8 cellular contexts compared by ENCODE assay signal in the genomic region with DNA sequence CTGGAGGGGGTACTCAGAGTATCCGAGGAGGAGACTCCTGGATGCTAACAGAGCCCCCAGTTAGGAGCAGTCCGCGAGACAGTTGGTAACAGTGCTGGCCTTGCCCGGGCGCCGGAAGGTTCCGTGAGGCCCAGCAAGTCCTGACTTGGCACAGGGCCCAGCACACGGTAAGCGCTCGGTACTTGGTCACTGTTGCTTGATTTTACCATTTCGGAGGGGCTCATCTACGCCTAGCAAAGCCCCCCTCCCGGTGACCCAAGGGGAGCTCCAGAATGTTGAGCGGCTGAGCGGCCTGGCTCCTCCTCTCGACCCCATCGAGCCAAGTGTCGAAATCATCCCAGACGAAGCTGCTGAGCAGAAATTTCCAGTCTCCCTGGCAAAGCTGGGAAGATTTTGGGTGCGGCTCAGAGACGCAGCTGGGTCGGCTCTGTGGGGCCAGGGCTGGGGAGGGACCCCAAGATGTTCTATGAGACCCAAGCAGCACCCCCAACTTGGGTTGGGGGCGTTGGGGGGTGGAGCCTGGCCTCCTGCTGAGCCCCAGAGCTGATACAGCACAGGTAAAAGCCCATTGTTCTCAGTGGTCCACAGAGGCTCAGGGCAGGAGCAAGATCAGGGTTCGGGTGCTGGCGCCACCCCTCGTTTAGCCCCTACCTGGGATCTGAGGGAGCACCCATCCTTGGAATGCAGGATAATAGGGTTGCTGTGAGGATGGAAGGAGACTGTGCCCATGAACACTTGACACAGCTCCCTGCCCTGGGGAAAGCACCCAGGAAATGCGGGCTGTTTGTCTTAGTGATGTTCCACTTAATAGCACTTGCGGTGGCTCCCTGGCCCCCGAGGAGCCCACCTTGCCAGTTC.
DNase-seq lines count a peak whose midpoint lies in the region; ATAC-seq and TF ChIP-seq lines count a peak whose summit lies in the region.

No MANE protein-coding gene starts in this region.

- DNase-seq in BE2C, result peak; percentile 55
- no peak for DNase-seq in WTC11 (ENCODE audit: low spot score)
- DNase-seq in epithelial cell of proximal tubule (ENCODE audit: low read depth), result peak; percentile 68
- peak; percentile 8 for DNase-seq in middle frontal gyrus (ENCODE audit: extremely low spot score, low spot score)
- peak; percentile 83 for DNase-seq in transverse colon
- no peak for DNase-seq in SKM-1 treated with dmso at 0.1 percent for 144 hours (lab: John Stamatoyannopoulos, UW; ENCODE audit: unreplicated experiment)
- no peak for DNase-seq in stimulated activated CD4-positive, alpha-beta T cell treated with anti-CD3 and anti-CD28 coated beads, Interleukin-4, amount 100 ng/mL, for 4 hours

- peak overlapping the region; percentile 56 for H3K4me3 ChIP-seq in BE2C (ENCODE audit: low read depth, low read length)
- peak overlapping the region; percentile 54 for H3K4me3 ChIP-seq in HUES64 (ENCODE audit: low read length)
- H3K4me3 ChIP-seq in epithelial cell of proximal tubule (ENCODE audit: low read depth, low read length), result peak overlapping the region; percentile 40
- peak overlapping the region; percentile 17 to 59 (median 52) for H3K4me3 ChIP-seq in transverse colon

- peak; percentile 53 for TF ChIP-seq POLR2A in transverse colon (IDR thresholded peaks at IDR 0.05)

- no peaks in the 10 kb centered on the region for H3K36me3 ChIP-seq in BE2C
- no peaks in the 10 kb centered on the region for H3K36me3 ChIP-seq in HUES64 (ENCODE audit: insufficient read depth, low read length)
- H3K36me3 ChIP-seq in transverse colon, result no peaks in the 10 kb centered on the region

- H3K4me3 Mint-ChIP-seq in WTC11, result peak overlapping the region; percentile 67

- TF ChIP-seq CTCF in BE2C (IDR thresholded peaks at IDR 0.05; ENCODE audit: low read depth, low read length), result no peak
- TF ChIP-seq CTCF in WTC11 (IDR thresholded peaks at IDR 0.05), result no peak
- no peak for TF ChIP-seq CTCF in epithelial cell of proximal tubule (conservative IDR thresholded peaks at IDR 0.05; ENCODE audit: low read depth, low read length)
- no peak for TF ChIP-seq CTCF in transverse colon (IDR thresholded peaks at IDR 0.05)

- H3K27me3 ChIP-seq in BE2C (no peaks in the 10 kb centered on the region), HUES64 (ENCODE audit: insufficient read depth, low read length) (peaks cover 46% of the 10 kb centered on the region), transverse colon (no peaks in the 10 kb centered on the region)

- peak overlapping the region; percentile 59; the same call in 1 of the 2 replicates for H3K9ac ChIP-seq in HUES64 (ENCODE audit: low read depth, low read length)

- 33% methylated on average over 29 of the region's 29 CpGs for WGBS in HUES64
- WGBS in transverse colon (ENCODE audit: low coverage in 1 of 2), 2 donors, result 24% methylated on average over 17 of the region's 29 CpGs; no CpG with 5 or more reads in 1 of the 2 donors

- H3K4me1 Mint-ChIP-seq in WTC11, result peaks cover 41% of the 10 kb centered on the region

- H3K27me3 Mint-ChIP-seq in WTC11 (ENCODE audit: low read depth), result peaks cover 86% of the 10 kb centered on the region

- no peaks in the 10 kb centered on the region for H3K36me3 Mint-ChIP-seq in WTC11

- H3K4me1 ChIP-seq in BE2C, result peaks cover 58% of the 10 kb centered on the region
- H3K4me1 ChIP-seq in HUES64 (ENCODE audit: insufficient read depth, low read length), result peaks cover 17% of the 10 kb centered on the region
- peaks cover 51 to 75% (median 55%) of the 10 kb centered on the region in 4 donors for H3K4me1 ChIP-seq in transverse colon

- TF ChIP-seq EP300 in transverse colon (IDR thresholded peaks at IDR 0.05; ENCODE audit: low read depth), result no peak

- ATAC-seq in WTC11, result peak; percentile 14

- POLR2A ChIA-PET in WTC11 (lab: Charles Lee), result interaction anchor here (1.2 to 1.9 kb wide), 4 partner anchors 13 to 114 kb away, joined by 3 to 11 read pairs (median 4); no protein-coding TSS in a partner anchor

- in situ Hi-C loops in transverse colon (cut with MboI; ENCODE audit: low pct_ligation_motif_present in 1 of 4, low pct_unique_long_range_greater_than_20kb in 1 of 4, low sequenced_read_pairs in 3 of 4), result no loop called here

- intact Hi-C loops in transverse colon (cut with DNase I; ENCODE audit: low total_unique reads), result loop anchor here (10.0 kb wide), 1 partner anchor 309 kb away; a partner anchor contains a TSS

- no peaks in the 10 kb centered on the region for H3K9me3 Mint-ChIP-seq in WTC11

- CTCF ChIA-PET in WTC11 (lab: Charles Lee), result interaction anchor here (0.7 to 3.5 kb wide), 9 partner anchors 12 to 341 kb away, joined by 3 to 18 read pairs (median 8); no protein-coding TSS in a partner anchor

- H3K9me3 ChIP-seq in BE2C, result no peaks in the 10 kb centered on the region
- H3K9me3 ChIP-seq in HUES64 (ENCODE audit: insufficient read depth, low read depth, low read length), result no peaks in the 10 kb centered on the region
- no peaks in the 10 kb centered on the region for H3K9me3 ChIP-seq in transverse colon

- H3K27ac Mint-ChIP-seq in WTC11, result no peak overlapping the region

- H3K27ac ChIP-seq in HUES64 (ENCODE audit: low read depth, low read length) (peak overlapping the region; percentile 63), transverse colon (peak overlapping the region; percentile 97 to 100 (median 99))

TF ChIP-seq in WTC11, 78 proteins besides CTCF, POLR2A, EP300 and RAD21 (continues in another document):
- TF ChIP-seq ESRRA (CRISPR knock-in tag; IDR thresholded peaks at IDR 0.05; ENCODE audit: borderline replicate concordance), result no peak
- TF ChIP-seq, protein P1, sequence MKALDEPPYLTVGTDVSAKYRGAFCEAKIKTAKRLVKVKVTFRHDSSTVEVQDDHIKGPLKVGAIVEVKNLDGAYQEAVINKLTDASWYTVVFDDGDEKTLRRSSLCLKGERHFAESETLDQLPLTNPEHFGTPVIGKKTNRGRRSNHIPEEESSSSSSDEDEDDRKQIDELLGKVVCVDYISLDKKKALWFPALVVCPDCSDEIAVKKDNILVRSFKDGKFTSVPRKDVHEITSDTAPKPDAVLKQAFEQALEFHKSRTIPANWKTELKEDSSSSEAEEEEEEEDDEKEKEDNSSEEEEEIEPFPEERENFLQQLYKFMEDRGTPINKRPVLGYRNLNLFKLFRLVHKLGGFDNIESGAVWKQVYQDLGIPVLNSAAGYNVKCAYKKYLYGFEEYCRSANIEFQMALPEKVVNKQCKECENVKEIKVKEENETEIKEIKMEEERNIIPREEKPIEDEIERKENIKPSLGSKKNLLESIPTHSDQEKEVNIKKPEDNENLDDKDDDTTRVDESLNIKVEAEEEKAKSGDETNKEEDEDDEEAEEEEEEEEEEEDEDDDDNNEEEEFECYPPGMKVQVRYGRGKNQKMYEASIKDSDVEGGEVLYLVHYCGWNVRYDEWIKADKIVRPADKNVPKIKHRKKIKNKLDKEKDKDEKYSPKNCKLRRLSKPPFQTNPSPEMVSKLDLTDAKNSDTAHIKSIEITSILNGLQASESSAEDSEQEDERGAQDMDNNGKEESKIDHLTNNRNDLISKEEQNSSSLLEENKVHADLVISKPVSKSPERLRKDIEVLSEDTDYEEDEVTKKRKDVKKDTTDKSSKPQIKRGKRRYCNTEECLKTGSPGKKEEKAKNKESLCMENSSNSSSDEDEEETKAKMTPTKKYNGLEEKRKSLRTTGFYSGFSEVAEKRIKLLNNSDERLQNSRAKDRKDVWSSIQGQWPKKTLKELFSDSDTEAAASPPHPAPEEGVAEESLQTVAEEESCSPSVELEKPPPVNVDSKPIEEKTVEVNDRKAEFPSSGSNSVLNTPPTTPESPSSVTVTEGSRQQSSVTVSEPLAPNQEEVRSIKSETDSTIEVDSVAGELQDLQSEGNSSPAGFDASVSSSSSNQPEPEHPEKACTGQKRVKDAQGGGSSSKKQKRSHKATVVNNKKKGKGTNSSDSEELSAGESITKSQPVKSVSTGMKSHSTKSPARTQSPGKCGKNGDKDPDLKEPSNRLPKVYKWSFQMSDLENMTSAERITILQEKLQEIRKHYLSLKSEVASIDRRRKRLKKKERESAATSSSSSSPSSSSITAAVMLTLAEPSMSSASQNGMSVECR (CRISPR knock-in tag; IDR thresholded peaks at IDR 0.05; ENCODE audit: borderline replicate concordance), result no peak
- TF ChIP-seq, protein P2, sequence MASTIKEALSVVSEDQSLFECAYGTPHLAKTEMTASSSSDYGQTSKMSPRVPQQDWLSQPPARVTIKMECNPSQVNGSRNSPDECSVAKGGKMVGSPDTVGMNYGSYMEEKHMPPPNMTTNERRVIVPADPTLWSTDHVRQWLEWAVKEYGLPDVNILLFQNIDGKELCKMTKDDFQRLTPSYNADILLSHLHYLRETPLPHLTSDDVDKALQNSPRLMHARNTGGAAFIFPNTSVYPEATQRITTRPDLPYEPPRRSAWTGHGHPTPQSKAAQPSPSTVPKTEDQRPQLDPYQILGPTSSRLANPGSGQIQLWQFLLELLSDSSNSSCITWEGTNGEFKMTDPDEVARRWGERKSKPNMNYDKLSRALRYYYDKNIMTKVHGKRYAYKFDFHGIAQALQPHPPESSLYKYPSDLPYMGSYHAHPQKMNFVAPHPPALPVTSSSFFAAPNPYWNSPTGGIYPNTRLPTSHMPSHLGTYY (CRISPR knock-in tag; IDR thresholded peaks at IDR 0.05), result no peak
- TF ChIP-seq FOXP1 (CRISPR knock-in tag; IDR thresholded peaks at IDR 0.05; ENCODE audit: borderline replicate concordance), result no peak
- TF ChIP-seq, protein P3, sequence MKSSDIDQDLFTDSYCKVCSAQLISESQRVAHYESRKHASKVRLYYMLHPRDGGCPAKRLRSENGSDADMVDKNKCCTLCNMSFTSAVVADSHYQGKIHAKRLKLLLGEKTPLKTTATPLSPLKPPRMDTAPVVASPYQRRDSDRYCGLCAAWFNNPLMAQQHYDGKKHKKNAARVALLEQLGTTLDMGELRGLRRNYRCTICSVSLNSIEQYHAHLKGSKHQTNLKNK (CRISPR knock-in tag; IDR thresholded peaks at IDR 0.05), result no peak
- TF ChIP-seq GABPB1 (CRISPR knock-in tag; IDR thresholded peaks at IDR 0.05), result no peak
- TF ChIP-seq, protein P4, sequence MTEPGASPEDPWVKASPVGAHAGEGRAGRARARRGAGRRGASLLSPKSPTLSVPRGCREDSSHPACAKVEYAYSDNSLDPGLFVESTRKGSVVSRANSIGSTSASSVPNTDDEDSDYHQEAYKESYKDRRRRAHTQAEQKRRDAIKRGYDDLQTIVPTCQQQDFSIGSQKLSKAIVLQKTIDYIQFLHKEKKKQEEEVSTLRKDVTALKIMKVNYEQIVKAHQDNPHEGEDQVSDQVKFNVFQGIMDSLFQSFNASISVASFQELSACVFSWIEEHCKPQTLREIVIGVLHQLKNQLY (CRISPR knock-in tag; IDR thresholded peaks at IDR 0.05), result no peak
- TF ChIP-seq CREM (CRISPR knock-in tag; IDR thresholded peaks at IDR 0.05), result no peak

Comparison
In these comparisons a context has a peak if more than half of its experiments do, and no peak if none do; other contexts are left out.
1. DNase-seq: peak in BE2C (single experiment), epithelial cell of proximal tubule (single experiment), middle frontal gyrus (single experiment) and transverse colon (single experiment); none in WTC11 (single experiment), SKM-1 treated with dmso at 0.1 percent for 144 hours (single experiment) and stimulated activated CD4-positive, alpha-beta T cell treated with anti-CD3 and anti-CD28 coated beads, Interleukin-4, amount 100 ng/mL, for 4 hours (0 of 2).
2. Peak in every context shown above with its lines, with median percentiles within 50 percentile points of each other: H3K4me3 ChIP-seq.